In genomic region chrX:85084770-85085393, GRCh38 we compare ENCODE assay signal across 10 cellular contexts.
DNase-seq lines count a peak whose midpoint lies in the region; ATAC-seq, FAIRE-seq and TF ChIP-seq lines count a peak whose summit lies in the region.
"Had no signal": no experiment of that assay in that cellular context is flagged by ENCODE, and none has a peak within 500 bp of the region (broad histone marks: within the 10 kb centered on the region; RNA-seq: fewer than 3 reads in every experiment).

No MANE protein-coding gene starts in this region.

- peak; percentile 78 for ATAC-seq in HG02970 (IDR thresholded peaks at IDR 0.05; ENCODE audit: low FRiP score, unreplicated experiment)

- peak; percentile 80 for TF ChIP-seq CTCF in C4-2B (conservative IDR thresholded peaks at IDR 0.05)
- peak; percentile 75 to 84 (median 81) for TF ChIP-seq CTCF in nephron (IDR thresholded peaks at IDR 0.05; ENCODE audit: unreplicated experiment in 3 of 3)

- no peak for TF ChIP-seq POLR2A in GM12892 (IDR thresholded peaks at IDR 0.05; ENCODE audit: low read depth, low read length)

- H3K36me3 Mint-ChIP-seq in nephron (ENCODE audit: low read depth), result peaks cover 35% of the 10 kb centered on the region

- H3K27ac ChIP-seq in C4-2B, result no peak overlapping the region
- H3K27ac ChIP-seq: neutrophil, SJSA1 had no signal

- H3K4me3 Mint-ChIP-seq in nephron, result no peak overlapping the region

- H3K27ac Mint-ChIP-seq in nephron, result no peak overlapping the region

- H3K9me3 Mint-ChIP-seq in nephron, result peaks cover 3% of the 10 kb centered on the region

- H3K4me1 Mint-ChIP-seq in nephron, result no peaks in the 10 kb centered on the region

- H3K27me3 Mint-ChIP-seq in nephron (ENCODE audit: low read depth), result no peaks in the 10 kb centered on the region

- DNase-seq in GM12892 (ENCODE audit: insufficient read length), result peak; percentile 8
- DNase-seq in OCI-M1 (lab: John Stamatoyannopoulos, UW), result peak; percentile 53
- no peak for DNase-seq in NK-92 (lab: John Stamatoyannopoulos, UW; ENCODE audit: unreplicated experiment)
- DNase-seq in T-helper 9 cell, result no peak

- peak; percentile 87 for FAIRE-seq in GM12892 (lab: Jason Lieb, UNC)
- FAIRE-seq in endometrium (lab: Jason Lieb, UNC), result peak; percentile 58

Comparison
In these comparisons a context has a peak if more than half of its experiments do, and no peak if none do; other contexts are left out.
1. DNase-seq: peak in GM12892 (single experiment) and OCI-M1 (single experiment); none in NK-92 (single experiment) and T-helper 9 cell (single experiment).